Comparison of ENCODE assay signal across 29 cellular contexts in genomic region chr2:122525341-122525740, GRCh38.
"Had no signal": no experiment of that assay in that cellular context is flagged by ENCODE, and none has a peak within 500 bp of the region (broad histone marks: within the 10 kb centered on the region; RNA-seq: fewer than 3 reads in every experiment).

No MANE protein-coding gene starts in this region.

- H3K27me3 ChIP-seq: breast epithelium, MG63, Peyer's patch, SJSA1 had no signal

- H3K9me3 ChIP-seq: breast epithelium, MG63, Peyer's patch, SJSA1 had no signal

- H3K36me3 ChIP-seq: breast epithelium, MG63, Peyer's patch, SJSA1 had no signal

- H3K27ac ChIP-seq: breast epithelium, Peyer's patch, SJSA1 had no signal

- H3K4me1 Mint-ChIP-seq: activated B cell treated with CpG ODN at 0.5 μM for 24 hours; activated CD4-positive, alpha-beta T cell treated with anti-CD3 and anti-CD28 coated beads, Interleukin-2, amount 10 ng/mL, durations not matched to agents 7 days and 5 days; activated naive CD4-positive, alpha-beta T cell treated with anti-CD3 and anti-CD28 coated beads, Interleukin-2, amount 10 ng/mL, durations not matched to agents 7 days and 5 days; activated naive CD8-positive, alpha-beta T cell treated with anti-CD3 and anti-CD28 coated beads for 36 hours had no signal

- DNase-seq: activated B cell treated with CpG ODN at 0.5 μM for 24 hours; activated CD4-positive, alpha-beta memory T cell treated with anti-CD3 and anti-CD28 coated beads for 36 hours; activated CD4-positive, alpha-beta T cell treated with anti-CD3 and anti-CD28 coated beads, Interleukin-2, amount 10 ng/mL, durations not matched to agents 7 days and 5 days; activated CD8-positive, alpha-beta memory T cell treated with anti-CD3 and anti-CD28 coated beads for 24 hours; activated gamma-delta T cell treated with Interleukin-2 at 50 U/mL for 16 hours; activated naive CD4-positive, alpha-beta T cell treated with anti-CD3 and anti-CD28 coated beads, Interleukin-2, amount 10 ng/mL, durations not matched to agents 7 days and 5 days; activated naive CD8-positive, alpha-beta T cell treated with anti-CD3 and anti-CD28 coated beads for 36 hours; activated T-cell treated with anti-CD3 and anti-CD28 coated beads, Interleukin-2, amount 50 U/mL, for 48 hours; anterior cingulate cortex; MG63; MV-4-11; NCI-H1092 treated with DMSO at 0.1 percent for 48 hours; NCI-H1417 treated with DMSO at 0.1 percent for 48 hours; NCI-H1694; NCI-H2029; NCI-H2107; NCI-H2171 treated with DMSO at 0.1 percent for 48 hours; NCI-H226; NCI-H526; NCI-H774; NK-92 treated with Interleukin-12 subunit alpha and Interleukin-12 subunit beta, amount 100 ng/mL, for 24 hours; Peyer's patch; SHP77; SW 1271 had no signal

- H3K36me3 Mint-ChIP-seq: activated CD4-positive, alpha-beta memory T cell treated with anti-CD3 and anti-CD28 coated beads for 36 hours; activated naive CD4-positive, alpha-beta T cell treated with anti-CD3 and anti-CD28 coated beads, Interleukin-2, amount 10 ng/mL, durations not matched to agents 7 days and 5 days; activated naive CD8-positive, alpha-beta T cell treated with anti-CD3 and anti-CD28 coated beads for 36 hours had no signal

- H3K27me3 Mint-ChIP-seq: activated B cell treated with CpG ODN at 0.5 μM for 24 hours; activated CD4-positive, alpha-beta memory T cell treated with anti-CD3 and anti-CD28 coated beads for 36 hours; activated CD4-positive, alpha-beta T cell treated with anti-CD3 and anti-CD28 coated beads, Interleukin-2, amount 10 ng/mL, durations not matched to agents 7 days and 5 days; activated naive CD4-positive, alpha-beta T cell treated with anti-CD3 and anti-CD28 coated beads, Interleukin-2, amount 10 ng/mL, durations not matched to agents 7 days and 5 days; activated naive CD8-positive, alpha-beta T cell treated with anti-CD3 and anti-CD28 coated beads for 36 hours had no signal

- H3K27ac Mint-ChIP-seq: activated B cell treated with CpG ODN at 0.5 μM for 24 hours; activated CD4-positive, alpha-beta memory T cell treated with anti-CD3 and anti-CD28 coated beads for 36 hours; activated CD4-positive, alpha-beta T cell treated with anti-CD3 and anti-CD28 coated beads, Interleukin-2, amount 10 ng/mL, durations not matched to agents 7 days and 5 days; activated naive CD4-positive, alpha-beta T cell treated with anti-CD3 and anti-CD28 coated beads, Interleukin-2, amount 10 ng/mL, durations not matched to agents 7 days and 5 days; activated naive CD8-positive, alpha-beta T cell treated with anti-CD3 and anti-CD28 coated beads for 36 hours; activated T-helper 2 cell treated with anti-CD3 and anti-CD28 coated beads, Interferon-gamma antibody, Interleukin-2, Interleukin-4, amounts not matched to agents 10 μg/mL and 5 μg/mL and 100 μg/mL, durations not matched to agents 14 hours and 24 hours and 36 hours; T-helper 1 cell treated with Interleukin-12 subunit alpha and Interleukin-12 subunit beta and Interleukin-4 antibody, amounts not matched to agents 30 μg/mL and 1 μg/mL, for 36 hours had no signal

- H3K4me3 ChIP-seq: breast epithelium, MG63, Peyer's patch, SJSA1 had no signal

- H3K9me3 Mint-ChIP-seq: activated CD4-positive, alpha-beta memory T cell treated with anti-CD3 and anti-CD28 coated beads for 36 hours; activated CD4-positive, alpha-beta T cell treated with anti-CD3 and anti-CD28 coated beads, Interleukin-2, amount 10 ng/mL, durations not matched to agents 7 days and 5 days; activated naive CD8-positive, alpha-beta T cell treated with anti-CD3 and anti-CD28 coated beads for 36 hours; T-helper 1 cell treated with Interleukin-12 subunit alpha and Interleukin-12 subunit beta and Interleukin-4 antibody, amounts not matched to agents 30 μg/mL and 1 μg/mL, for 36 hours had no signal

- H3K4me1 ChIP-seq: breast epithelium, Peyer's patch, SJSA1 had no signal

- ATAC-seq: SK-N-SH treated with all-trans-retinoic acid at 6 μM for 48 hours had no signal

- H3K4me3 Mint-ChIP-seq: activated B cell treated with CpG ODN at 0.5 μM for 24 hours; activated CD4-positive, alpha-beta memory T cell treated with anti-CD3 and anti-CD28 coated beads for 36 hours; activated CD4-positive, alpha-beta T cell treated with anti-CD3 and anti-CD28 coated beads, Interleukin-2, amount 10 ng/mL, durations not matched to agents 7 days and 5 days; activated naive CD4-positive, alpha-beta T cell treated with anti-CD3 and anti-CD28 coated beads, Interleukin-2, amount 10 ng/mL, durations not matched to agents 7 days and 5 days; activated naive CD8-positive, alpha-beta T cell treated with anti-CD3 and anti-CD28 coated beads for 36 hours; T-helper 1 cell treated with Interleukin-12 subunit alpha and Interleukin-12 subunit beta and Interleukin-4 antibody, amounts not matched to agents 30 μg/mL and 1 μg/mL, for 36 hours had no signal
